Comparison of ENCODE assay signal across 29 cellular contexts in the genomic region with DNA sequence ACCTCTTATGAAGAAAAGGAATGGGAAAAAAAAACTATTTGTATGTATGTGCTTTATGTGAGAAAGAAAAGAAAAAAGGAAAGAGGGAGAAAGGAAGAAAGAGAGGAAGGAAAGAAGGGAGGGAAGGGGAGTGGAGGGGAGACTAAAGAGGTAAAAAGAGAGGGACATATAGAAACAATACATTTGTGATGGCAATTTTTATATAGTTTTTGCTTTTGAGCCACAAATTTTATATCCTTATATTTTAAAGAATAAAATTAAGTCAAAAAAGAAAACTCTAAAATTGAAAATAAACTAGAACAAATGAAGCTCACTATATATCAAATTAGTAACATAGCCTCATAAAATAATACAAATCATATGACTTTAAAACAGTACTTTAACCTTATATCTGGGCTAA.
"Had no signal": no experiment of that assay in that cellular context is flagged by ENCODE, and none has a peak within 500 bp of the region (broad histone marks: within the 10 kb centered on the region; RNA-seq: fewer than 3 reads in every experiment).

No MANE protein-coding gene starts in this region.

- H3K9me3 ChIP-seq: neutrophil, psoas muscle, spleen, suprapubic skin, testis, tibial artery, transverse colon, upper lobe of right lung, uterus had no signal

- H3K27me3 ChIP-seq: neutrophil, spleen, suprapubic skin, testis, tibial artery, transverse colon, upper lobe of right lung, uterus had no signal

- ATAC-seq: naive thymus-derived CD8-positive, alpha-beta T cell; natural killer cell treated with Interleukin-12 subunit alpha and Interleukin-12 subunit beta and Interleukin-15 and Interleukin-18, amount 100 ng/mL, for 72 hours; psoas muscle; right cardiac atrium; sciatic nerve; stimulated activated memory B cell treated with anti-CD40 and anti-IgM and Interleukin-4, amounts not matched to agents 10 μg/mL and 1 μg/mL and 100 μg/mL, for 72 hours; stimulated activated naive CD8-positive, alpha-beta T cell treated with anti-CD3 and anti-CD28 coated beads, Interleukin-15, amount 100 ng/mL, for 72 hours; stimulated activated naive CD8-positive, alpha-beta T cell treated with anti-CD3 and anti-CD28 coated beads, Interleukin-15, Interleukin-2, amounts not matched to agents 100 U/mL and 50 U/mL, for 24 hours; upper lobe of right lung had no signal

- H3K4me3 ChIP-seq: psoas muscle, skin epidermis, smooth muscle cell, spleen, suprapubic skin, testis, tibial artery, transverse colon, upper lobe of right lung, uterus had no signal

- H3K9ac ChIP-seq: parathyroid adenoma had no signal

- H3K4me2 ChIP-seq: smooth muscle cell had no signal

- DNase-seq: naive thymus-derived CD8-positive, alpha-beta T cell; nephron progenitor cell; nucleus accumbens; posterior cingulate gyrus; psoas muscle; right cardiac atrium; spleen; stimulated activated CD4-positive, alpha-beta T cell treated with anti-CD3 and anti-CD28 coated beads, Interleukin-12 subunit alpha, Interleukin-12 subunit beta, amount 100 ng/mL, for 4 hours; stimulated activated CD4-positive, alpha-beta T cell treated with anti-CD3 and anti-CD28 coated beads, Interleukin-1b, Interleukin-23, amount 100 ng/mL, for 48 hours; stimulated activated CD4-positive, alpha-beta T cell treated with anti-CD3 and anti-CD28 coated beads, Interleukin-4, amount 100 ng/mL, for 1 hour; stimulated activated CD4-positive, alpha-beta T cell treated with anti-CD3 and anti-CD28 coated beads, Interleukin-4, amount 100 ng/mL, for 4 hours; stimulated activated CD8-positive, alpha-beta memory T cell treated with anti-CD3 and anti-CD28 coated beads, Interleukin-4, amount 100 ng/mL, for 48 hours; stimulated activated naive CD4-positive, alpha-beta T cell; stimulated activated naive CD8-positive, alpha-beta T cell treated with anti-CD3 and anti-CD28 coated beads, Interleukin-15, amount 100 ng/mL, for 72 hours; stimulated activated naive CD8-positive, alpha-beta T cell treated with anti-CD3 and anti-CD28 coated beads, Interleukin-15, Interleukin-2, amounts not matched to agents 100 U/mL and 50 U/mL, for 24 hours; substantia nigra; testis; tibial artery; transverse colon; upper lobe of right lung; uterus had no signal

- H3K27ac ChIP-seq: parathyroid adenoma, psoas muscle, skin epidermis, spleen, suprapubic skin, testis, tibial artery, transverse colon, upper lobe of right lung, uterus had no signal

- H2AFZ ChIP-seq: parathyroid adenoma had no signal

- H3K4me1 ChIP-seq: parathyroid adenoma, psoas muscle, spleen, suprapubic skin, testis, tibial artery, transverse colon, upper lobe of right lung, uterus had no signal

- H3K36me3 ChIP-seq: neutrophil, spleen, suprapubic skin, tibial artery, transverse colon, upper lobe of right lung, uterus had no signal
